ENCODE assay signal across 2 cellular contexts in genomic region chr16:85174871-85175723, GRCh38.
TF ChIP-seq lines count a peak whose summit lies in the region.

No MANE protein-coding gene starts in this region.

TF ChIP-seq in GM23338, 12 proteins besides CTCF, POLR2A, EP300 and RAD21 (continued from another document):
- TF ChIP-seq JUNB (IDR thresholded peaks at IDR 0.05; ENCODE audit: unreplicated experiment) = no peak
- TF ChIP-seq ZNF462 (CRISPR knock-in tag; IDR thresholded peaks at IDR 0.05) = no peak
- TF ChIP-seq REST (IDR thresholded peaks at IDR 0.05; ENCODE audit: unreplicated experiment) = no peak
- TF ChIP-seq POLR2AphosphoS5 (IDR thresholded peaks at IDR 0.05; ENCODE audit: low read depth) = no peak
- TF ChIP-seq EZH2 (IDR thresholded peaks at IDR 0.05; ENCODE audit: low read depth, unreplicated experiment) = no peak
- no peak for TF ChIP-seq ZNF331 (CRISPR knock-in tag; IDR thresholded peaks at IDR 0.05; ENCODE audit: low read depth)
- TF ChIP-seq CREB1 (CRISPR knock-in tag; IDR thresholded peaks at IDR 0.05; ENCODE audit: low read depth) = no peak
- TF ChIP-seq NANOG (IDR thresholded peaks at IDR 0.05; ENCODE audit: borderline replicate concordance) = no peak
- no peak for TF ChIP-seq ETS1 (IDR thresholded peaks at IDR 0.05)

TF ChIP-seq in K562, 482 proteins besides CTCF, POLR2A, EP300 and RAD21 (continued from another document and continues in another):
- TF ChIP-seq ATF6 (CRISPR knock-in tag; IDR thresholded peaks at IDR 0.05) (no peak), KDM1A (IDR thresholded peaks at IDR 0.05) (peak in 1 of 2 experiments; percentile 69; a peak in 2 of 4 replicates), ZHX1 (conservative IDR thresholded peaks at IDR 0.05; ENCODE audit: low read length) (no peak), ZNF395 (CRISPR knock-in tag; IDR thresholded peaks at IDR 0.05) (no peak), ZNF444 (CRISPR knock-in tag; IDR thresholded peaks at IDR 0.05) (no peak), FOXA1 (IDR thresholded peaks at IDR 0.05; ENCODE audit: borderline replicate concordance) (no peak), MED1 (CRISPR knock-in tag; IDR thresholded peaks at IDR 0.05; ENCODE audit: borderline replicate concordance) (no peak), RBM14 (IDR thresholded peaks at IDR 0.05; ENCODE audit: borderline replicate concordance, insufficient read depth, low read depth, low read length) (no peak), ZBTB43 (CRISPR knock-in tag; IDR thresholded peaks at IDR 0.05) (no peak), RBFOX2 (IDR thresholded peaks at IDR 0.05; ENCODE audit: low read depth, low read length) (0 out of 2 replicates have a peak, but pooled peaks have one; percentile 7), PURB (CRISPR knock-in tag; IDR thresholded peaks at IDR 0.05; ENCODE audit: low read depth) (no peak), SMAD2 (IDR thresholded peaks at IDR 0.05; ENCODE audit: low read depth, low read length) (no peak), TCF7 (IDR thresholded peaks at IDR 0.05; ENCODE audit: borderline replicate concordance) (no peak), U2AF2 (optimal IDR thresholded peaks at IDR 0.05; ENCODE audit: low read depth, low read length) (no peak), NCOA4 (IDR thresholded peaks at IDR 0.05; ENCODE audit: partially characterized antibody) (no peak), SMARCA5 (IDR thresholded peaks at IDR 0.05) (no peak), PRDM10 (IDR thresholded peaks at IDR 0.05; ENCODE audit: partially characterized antibody) (no peak), ZNF445 (CRISPR knock-in tag; IDR thresholded peaks at IDR 0.05; ENCODE audit: low read depth) (no peak), ZKSCAN8 (CRISPR knock-in tag; IDR thresholded peaks at IDR 0.05) (no peak), ZKSCAN1 (IDR thresholded peaks at IDR 0.05; ENCODE audit: low read depth, low read length) (peak; percentile 56; the same call in 1 of the 2 replicates), EGR1 (conservative IDR thresholded peaks at IDR 0.05) (peak; percentile 77), ZBTB33 (CRISPR knock-in tag; IDR thresholded peaks at IDR 0.05) (peak; percentile 91), CC2D1A (IDR thresholded peaks at IDR 0.05) (no peak), POLR2AphosphoS2 (IDR thresholded peaks at IDR 0.05; ENCODE audit: low read length) (no peak), PHB2 (IDR thresholded peaks at IDR 0.05; ENCODE audit: low read depth) (no peak), ARID3B (CRISPR knock-in tag; IDR thresholded peaks at IDR 0.05; ENCODE audit: borderline replicate concordance) (no peak), ZNF217 (CRISPR knock-in tag; IDR thresholded peaks at IDR 0.05) (no peak), REST (CRISPR knock-in tag; IDR thresholded peaks at IDR 0.05; ENCODE audit: low read depth) (no peak), GATA2 (CRISPR knock-in tag; IDR thresholded peaks at IDR 0.05) (no peak), WHSC1 (IDR thresholded peaks at IDR 0.05; ENCODE audit: low read length) (no peak), ZNF561 (CRISPR knock-in tag; conservative IDR thresholded peaks at IDR 0.05) (no peak), ZNF347 (CRISPR knock-in tag; IDR thresholded peaks at IDR 0.05; ENCODE audit: low read depth) (no peak), ZBTB1 (CRISPR knock-in tag; IDR thresholded peaks at IDR 0.05; ENCODE audit: borderline replicate concordance, low read depth) (no peak), STAT5B (CRISPR knock-in tag; IDR thresholded peaks at IDR 0.05) (no peak), ZNF146 (CRISPR knock-in tag; IDR thresholded peaks at IDR 0.05; ENCODE audit: unreplicated experiment) (no peak), NR4A1 (CRISPR knock-in tag; IDR thresholded peaks at IDR 0.05) (no peak), NR4A1 (tag; IDR thresholded peaks at IDR 0.05) (no peak), RBM39 (optimal IDR thresholded peaks at IDR 0.05; ENCODE audit: low read depth, low read length) (no peak), ZNF311 (CRISPR knock-in tag; IDR thresholded peaks at IDR 0.05) (no peak), ELF1 (tag; IDR thresholded peaks at IDR 0.05) (no peak), GATAD2A (IDR thresholded peaks at IDR 0.05) (no peak), KAT7 (CRISPR knock-in tag; IDR thresholded peaks at IDR 0.05; ENCODE audit: borderline replicate concordance) (no peak), ZNF695 (CRISPR knock-in tag; IDR thresholded peaks at IDR 0.05) (no peak), HDAC3 (IDR thresholded peaks at IDR 0.05; ENCODE audit: borderline replicate concordance, partially characterized antibody) (no peak), ATF7 (IDR thresholded peaks at IDR 0.05) (no peak), TGIF2 (CRISPR knock-in tag; IDR thresholded peaks at IDR 0.05) (0 out of 2 replicates have a peak, but pooled peaks have one; percentile 51), KHSRP (IDR thresholded peaks at IDR 0.05) (no peak), PCBP2 (IDR thresholded peaks at IDR 0.05; ENCODE audit: low read depth, low read length, poor library complexity, severe bottlenecking) (no peak)
